1 cellular context compared by ENCODE assay signal in genomic region chr1:65924471-65924870, GRCh38.
TF ChIP-seq lines count a peak whose summit lies in the region.

No MANE protein-coding gene starts in this region.

TF ChIP-seq in K562, 482 proteins besides CTCF, POLR2A, EP300 and RAD21 (continued from another document):
- TF ChIP-seq ZNF407 (IDR thresholded peaks at IDR 0.05; ENCODE audit: low read depth) (no peak), SREBF1 (IDR thresholded peaks at IDR 0.05; ENCODE audit: borderline replicate concordance, low read depth, low read length) (no peak), ZNF175 (CRISPR knock-in tag; IDR thresholded peaks at IDR 0.05; ENCODE audit: low read depth) (no peak), ETV6 (IDR thresholded peaks at IDR 0.05; ENCODE audit: borderline replicate concordance in 1 of 2, low read depth in 2 of 2, low read length in 1 of 2) (no peak), ETV6 (CRISPR knock-in tag; IDR thresholded peaks at IDR 0.05; ENCODE audit: borderline replicate concordance) (no peak), NCOA6 (IDR thresholded peaks at IDR 0.05) (no peak), TAF9B (IDR thresholded peaks at IDR 0.05; ENCODE audit: partially characterized antibody) (no peak), NBN (IDR thresholded peaks at IDR 0.05; ENCODE audit: low read depth) (no peak), SFPQ (IDR thresholded peaks at IDR 0.05; ENCODE audit: low read depth, low read length) (no peak), ELK3 (CRISPR knock-in tag; IDR thresholded peaks at IDR 0.05) (no peak), ZNF609 (CRISPR knock-in tag; IDR thresholded peaks at IDR 0.05; ENCODE audit: borderline replicate concordance) (no peak), PKNOX1 (IDR thresholded peaks at IDR 0.05) (no peak), ESRRA (IDR thresholded peaks at IDR 0.05; ENCODE audit: borderline replicate concordance, low read depth) (no peak), ZNF518B (CRISPR knock-in tag; IDR thresholded peaks at IDR 0.05) (no peak), ZKSCAN3 (CRISPR knock-in tag; IDR thresholded peaks at IDR 0.05) (no peak)
